In genomic region chr11:16738198-16738948, GRCh38 we compare ENCODE assay signal across 7 cellular contexts. TPM values are rescaled to one million over a fixed set of nuclear protein-coding genes. Genes with fewer than 3 reads are reported as not detected.
A peak's percentile ranks its signal among the peaks of the same experiment; 100 is the strongest.
DNase-seq lines count a peak whose midpoint lies in the region; ATAC-seq and TF ChIP-seq lines count a peak whose summit lies in the region.

C11orf58 (plus strand) TSS chr11:16738647; CDS start chr11:16738779, 132 bp downstream.

- H3K27me3 ChIP-seq in hepatocyte: no peaks in the 10 kb centered on the region

- H3K36me3 ChIP-seq in hepatocyte (replicated peaks; ENCODE audit: insufficient read depth, low read depth): no peaks in the 10 kb centered on the region

- no peaks in the 10 kb centered on the region for H3K9me2 ChIP-seq in hepatocyte (replicated peaks; ENCODE audit: insufficient read depth)

- under 1% methylated on average over 46 of the region's 46 CpGs for WGBS in hepatocyte (ENCODE audit: low lambda C conversion rate, missing lambda C conversion rate)

- peaks cover 52% of the 10 kb centered on the region for H3K79me2 ChIP-seq in hepatocyte

- DNase-seq in NCI-H2081 (lab: John Stamatoyannopoulos, UW): peak; percentile 96 to 98
- peak; percentile 91 for DNase-seq in T1000 (lab: John Stamatoyannopoulos, UW)
- peak; percentile 99 for DNase-seq in astrocyte of the hippocampus (ENCODE audit: low read depth, low spot score)
- DNase-seq in hepatocyte (ENCODE audit: low spot score): peak; percentile 97
- DNase-seq in renal cortical epithelial cell (ENCODE audit: low read depth): peak; percentile 94

- peaks cover 12% of the 10 kb centered on the region for H3K4me1 ChIP-seq in hepatocyte (ENCODE audit: insufficient read depth)

- peak within 1 kb of the TSS; percentile 99 for H3K27ac ChIP-seq in hepatocyte

- peak within 1 kb of the TSS; percentile 83 for H2AFZ ChIP-seq in hepatocyte

- H3K4me2 ChIP-seq in hepatocyte: peak within 1 kb of the TSS; percentile 79

- peaks cover 38% of the 10 kb centered on the region for H4K20me1 ChIP-seq in hepatocyte (ENCODE audit: insufficient read depth, poor library complexity, severe bottlenecking)

- no peaks in the 10 kb centered on the region for H3K9me3 ChIP-seq in hepatocyte (ENCODE audit: low read depth)

- ATAC-seq in GM18508 (IDR thresholded peaks at IDR 0.05; ENCODE audit: insufficient read depth, unreplicated experiment) (peak; percentile 96), HG03025 (IDR thresholded peaks at IDR 0.05; ENCODE audit: low FRiP score, unreplicated experiment) (peak; percentile 97)

- peak within 1 kb of the TSS; percentile 84 for H3K4me3 ChIP-seq in hepatocyte

- no peak for TF ChIP-seq CTCF in hepatocyte (IDR thresholded peaks at IDR 0.05; ENCODE audit: poor library complexity)

RNA-seq across cellular contexts. Expression of gene C11orf58, which starts in this region (rescaled TPM):
- total RNA-seq in hepatocyte: 182 and 185 TPM in 2 replicates
- polyA plus RNA-seq in hepatocyte: 170 and 176 TPM in 2 replicates
- total RNA-seq in renal cortical epithelial cell: 177 and 227 TPM in 2 replicates

Comparison
In these comparisons a context has a peak if more than half of its experiments do, and no peak if none do; other contexts are left out.
1. Peak in every context shown above with its lines: DNase-seq, ATAC-seq, H3K4me3 ChIP-seq and H3K27ac ChIP-seq.